ENCODE assay signal across 1 cellular context in genomic region chr15:83734487-83734886, GRCh38.
TF ChIP-seq lines count a peak whose summit lies in the region.

No MANE protein-coding gene starts in this region.

TF ChIP-seq in GM23338, 12 proteins besides CTCF, POLR2A, EP300 and RAD21 (continued from another document):
- TF ChIP-seq ZNF462 (CRISPR knock-in tag; IDR thresholded peaks at IDR 0.05): 0 out of 2 replicates have a peak, but pooled peaks have one; percentile 26
- TF ChIP-seq EZH2 (IDR thresholded peaks at IDR 0.05; ENCODE audit: low read depth, unreplicated experiment): no peak
TF ChIP-seq in GM23338: peak in this region for 1.
